ENCODE assay signal across 1 cellular context in the genomic region with DNA sequence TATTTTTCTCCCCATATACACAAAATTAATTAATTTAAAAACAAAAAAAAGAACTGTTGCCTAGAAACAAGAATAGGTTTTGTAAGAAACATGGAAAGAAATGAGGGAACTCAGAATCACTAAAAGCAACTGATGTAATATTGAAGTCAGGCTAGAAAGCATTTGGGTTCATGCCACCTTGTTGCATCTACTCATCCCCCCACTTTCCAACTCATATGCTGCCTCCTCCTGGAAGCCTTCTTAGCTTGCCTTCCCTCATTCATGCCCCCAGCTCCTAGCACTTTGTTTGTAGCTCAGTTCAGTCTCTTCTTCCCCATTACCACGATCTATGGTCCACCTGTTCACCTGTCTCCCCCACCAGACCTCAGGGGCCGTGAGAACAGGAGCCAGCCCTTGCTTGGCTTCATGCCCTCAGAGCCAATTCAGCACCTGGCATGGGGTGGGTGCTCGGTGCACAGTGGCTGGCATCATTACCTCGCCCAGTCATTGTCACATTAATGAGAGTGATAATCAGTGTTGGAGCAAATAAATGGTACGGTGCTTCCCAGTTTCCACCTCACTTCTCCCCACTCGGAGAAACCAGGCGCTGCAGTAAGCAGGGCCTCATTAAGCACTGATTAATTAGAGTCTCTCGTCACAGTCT.
TF ChIP-seq lines count a peak whose summit lies in the region.

No MANE protein-coding gene starts in this region.

TF ChIP-seq in HepG2, 621 proteins besides CTCF, POLR2A, EP300 and RAD21 (continued from another document):
- TF ChIP-seq, protein P1, sequence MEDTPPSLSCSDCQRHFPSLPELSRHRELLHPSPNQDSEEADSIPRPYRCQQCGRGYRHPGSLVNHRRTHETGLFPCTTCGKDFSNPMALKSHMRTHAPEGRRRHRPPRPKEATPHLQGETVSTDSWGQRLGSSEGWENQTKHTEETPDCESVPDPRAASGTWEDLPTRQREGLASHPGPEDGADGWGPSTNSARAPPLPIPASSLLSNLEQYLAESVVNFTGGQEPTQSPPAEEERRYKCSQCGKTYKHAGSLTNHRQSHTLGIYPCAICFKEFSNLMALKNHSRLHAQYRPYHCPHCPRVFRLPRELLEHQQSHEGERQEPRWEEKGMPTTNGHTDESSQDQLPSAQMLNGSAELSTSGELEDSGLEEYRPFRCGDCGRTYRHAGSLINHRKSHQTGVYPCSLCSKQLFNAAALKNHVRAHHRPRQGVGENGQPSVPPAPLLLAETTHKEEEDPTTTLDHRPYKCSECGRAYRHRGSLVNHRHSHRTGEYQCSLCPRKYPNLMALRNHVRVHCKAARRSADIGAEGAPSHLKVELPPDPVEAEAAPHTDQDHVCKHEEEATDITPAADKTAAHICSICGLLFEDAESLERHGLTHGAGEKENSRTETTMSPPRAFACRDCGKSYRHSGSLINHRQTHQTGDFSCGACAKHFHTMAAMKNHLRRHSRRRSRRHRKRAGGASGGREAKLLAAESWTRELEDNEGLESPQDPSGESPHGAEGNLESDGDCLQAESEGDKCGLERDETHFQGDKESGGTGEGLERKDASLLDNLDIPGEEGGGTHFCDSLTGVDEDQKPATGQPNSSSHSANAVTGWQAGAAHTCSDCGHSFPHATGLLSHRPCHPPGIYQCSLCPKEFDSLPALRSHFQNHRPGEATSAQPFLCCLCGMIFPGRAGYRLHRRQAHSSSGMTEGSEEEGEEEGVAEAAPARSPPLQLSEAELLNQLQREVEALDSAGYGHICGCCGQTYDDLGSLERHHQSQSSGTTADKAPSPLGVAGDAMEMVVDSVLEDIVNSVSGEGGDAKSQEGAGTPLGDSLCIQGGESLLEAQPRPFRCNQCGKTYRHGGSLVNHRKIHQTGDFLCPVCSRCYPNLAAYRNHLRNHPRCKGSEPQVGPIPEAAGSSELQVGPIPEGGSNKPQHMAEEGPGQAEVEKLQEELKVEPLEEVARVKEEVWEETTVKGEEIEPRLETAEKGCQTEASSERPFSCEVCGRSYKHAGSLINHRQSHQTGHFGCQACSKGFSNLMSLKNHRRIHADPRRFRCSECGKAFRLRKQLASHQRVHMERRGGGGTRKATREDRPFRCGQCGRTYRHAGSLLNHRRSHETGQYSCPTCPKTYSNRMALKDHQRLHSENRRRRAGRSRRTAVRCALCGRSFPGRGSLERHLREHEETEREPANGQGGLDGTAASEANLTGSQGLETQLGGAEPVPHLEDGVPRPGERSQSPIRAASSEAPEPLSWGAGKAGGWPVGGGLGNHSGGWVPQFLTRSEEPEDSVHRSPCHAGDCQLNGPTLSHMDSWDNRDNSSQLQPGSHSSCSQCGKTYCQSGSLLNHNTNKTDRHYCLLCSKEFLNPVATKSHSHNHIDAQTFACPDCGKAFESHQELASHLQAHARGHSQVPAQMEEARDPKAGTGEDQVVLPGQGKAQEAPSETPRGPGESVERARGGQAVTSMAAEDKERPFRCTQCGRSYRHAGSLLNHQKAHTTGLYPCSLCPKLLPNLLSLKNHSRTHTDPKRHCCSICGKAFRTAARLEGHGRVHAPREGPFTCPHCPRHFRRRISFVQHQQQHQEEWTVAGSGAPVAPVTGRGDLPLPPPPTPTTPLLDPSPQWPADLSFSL (CRISPR knock-in tag; IDR thresholded peaks at IDR 0.05): no peak
- no peak for TF ChIP-seq NFYC (CRISPR knock-in tag; IDR thresholded peaks at IDR 0.05)
- TF ChIP-seq SNAI1 (CRISPR knock-in tag; IDR thresholded peaks at IDR 0.05; ENCODE audit: borderline replicate concordance): no peak
- no peak for TF ChIP-seq CHCHD3 (CRISPR knock-in tag; IDR thresholded peaks at IDR 0.05)
- TF ChIP-seq, protein P2, sequence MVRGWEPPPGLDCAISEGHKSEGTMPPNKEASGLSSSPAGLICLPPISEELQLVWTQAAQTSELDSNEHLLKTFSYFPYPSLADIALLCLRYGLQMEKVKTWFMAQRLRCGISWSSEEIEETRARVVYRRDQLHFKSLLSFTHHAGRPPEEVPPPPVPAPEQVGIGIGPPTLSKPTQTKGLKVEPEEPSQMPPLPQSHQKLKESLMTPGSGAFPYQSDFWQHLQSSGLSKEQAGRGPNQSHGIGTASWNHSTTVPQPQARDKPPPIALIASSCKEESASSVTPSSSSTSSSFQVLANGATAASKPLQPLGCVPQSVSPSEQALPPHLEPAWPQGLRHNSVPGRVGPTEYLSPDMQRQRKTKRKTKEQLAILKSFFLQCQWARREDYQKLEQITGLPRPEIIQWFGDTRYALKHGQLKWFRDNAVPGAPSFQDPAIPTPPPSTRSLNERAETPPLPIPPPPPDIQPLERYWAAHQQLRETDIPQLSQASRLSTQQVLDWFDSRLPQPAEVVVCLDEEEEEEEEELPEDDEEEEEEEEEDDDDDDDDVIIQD (CRISPR knock-in tag; IDR thresholded peaks at IDR 0.05; ENCODE audit: low read depth): no peak
- TF ChIP-seq, protein P3, sequence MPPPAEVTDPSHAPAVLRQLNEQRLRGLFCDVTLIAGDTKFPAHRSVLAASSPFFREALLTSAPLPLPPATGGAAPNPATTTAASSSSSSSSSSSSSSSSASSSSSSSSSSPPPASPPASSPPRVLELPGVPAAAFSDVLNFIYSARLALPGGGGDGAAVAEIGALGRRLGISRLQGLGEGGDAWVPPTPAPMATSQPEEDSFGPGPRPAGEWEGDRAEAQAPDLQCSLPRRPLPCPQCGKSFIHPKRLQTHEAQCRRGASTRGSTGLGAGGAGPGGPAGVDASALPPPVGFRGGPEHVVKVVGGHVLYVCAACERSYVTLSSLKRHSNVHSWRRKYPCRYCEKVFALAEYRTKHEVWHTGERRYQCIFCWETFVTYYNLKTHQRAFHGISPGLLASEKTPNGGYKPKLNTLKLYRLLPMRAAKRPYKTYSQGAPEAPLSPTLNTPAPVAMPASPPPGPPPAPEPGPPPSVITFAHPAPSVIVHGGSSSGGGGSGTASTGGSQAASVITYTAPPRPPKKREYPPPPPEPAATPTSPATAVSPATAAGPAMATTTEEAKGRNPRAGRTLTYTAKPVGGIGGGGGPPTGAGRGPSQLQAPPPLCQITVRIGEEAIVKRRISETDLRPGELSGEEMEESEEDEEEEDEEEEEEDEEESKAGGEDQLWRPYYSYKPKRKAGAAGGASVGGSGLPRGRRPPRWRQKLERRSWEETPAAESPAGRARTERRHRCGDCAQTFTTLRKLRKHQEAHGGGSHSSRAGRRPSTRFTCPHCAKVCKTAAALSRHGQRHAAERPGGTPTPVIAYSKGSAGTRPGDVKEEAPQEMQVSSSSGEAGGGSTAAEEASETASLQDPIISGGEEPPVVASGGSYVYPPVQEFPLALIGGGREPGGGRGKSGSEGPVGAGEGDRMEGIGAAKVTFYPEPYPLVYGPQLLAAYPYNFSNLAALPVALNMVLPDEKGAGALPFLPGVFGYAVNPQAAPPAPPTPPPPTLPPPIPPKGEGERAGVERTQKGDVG (CRISPR knock-in tag; IDR thresholded peaks at IDR 0.05; ENCODE audit: borderline replicate concordance): no peak
- no peak for TF ChIP-seq MATR3 (CRISPR knock-in tag; IDR thresholded peaks at IDR 0.05)
- no peak for TF ChIP-seq SMARCC2 (IDR thresholded peaks at IDR 0.05)
- TF ChIP-seq ESRRA (CRISPR knock-in tag; IDR thresholded peaks at IDR 0.05; ENCODE audit: low read depth): no peak
TF ChIP-seq in HepG2: peak in this region for 0.
